Comparison of ENCODE assay signal across 18 cellular contexts in genomic region chr6:4565301-4566250, GRCh38.
"Had no signal": no experiment of that assay in that cellular context is flagged by ENCODE, and none has a peak within 500 bp of the region (broad histone marks: within the 10 kb centered on the region; RNA-seq: fewer than 3 reads in every experiment).

No MANE protein-coding gene starts in this region.

- H3K4me2 ChIP-seq: smooth muscle cell had no signal

- H3K4me3 ChIP-seq: dorsolateral prefrontal cortex, heart right ventricle, lower lobe of right lung, sigmoid colon, smooth muscle cell, thoracic aorta, upper lobe of right lung had no signal

- DNase-seq: activated CD4-positive, alpha-beta memory T cell treated with anti-CD3 and anti-CD28 coated beads, Interleukin-2, amount 10 ng/mL, durations not matched to agents 7 days and 5 days; activated CD4-positive, alpha-beta T cell treated with anti-CD3 and anti-CD28 coated beads, Interleukin-2, amount 10 ng/mL, durations not matched to agents 24 days and 14 days; activated effector memory CD4-positive, alpha-beta T cell treated with Interleukin-2 at 50 U/mL for 16 hours; activated naive CD4-positive, alpha-beta T cell treated with anti-CD3 and anti-CD28 coated beads, Interleukin-2, amount 10 ng/mL, durations not matched to agents 7 days and 5 days; activated T-cell treated with anti-CD3 and anti-CD28 coated beads, Interleukin-2, amount 50 U/mL, for 72 hours; effector memory CD8-positive, alpha-beta T cell; heart right ventricle; kidney; lower lobe of right lung; sigmoid colon; stimulated activated CD4-positive, alpha-beta T cell treated with anti-CD3 and anti-CD28 coated beads, Interleukin-15, amount 100 ng/mL, for 24 hours; stimulated activated naive CD4-positive, alpha-beta T cell; upper lobe of right lung had no signal

- H3K4me1 ChIP-seq: heart right ventricle, lower lobe of right lung, parathyroid adenoma, upper lobe of right lung had no signal

- H3K36me3 ChIP-seq: heart right ventricle, lower lobe of right lung, sigmoid colon, thoracic aorta, upper lobe of right lung had no signal

- H3K27me3 ChIP-seq: dorsolateral prefrontal cortex, heart right ventricle, sigmoid colon, upper lobe of right lung had no signal

- H3K27ac ChIP-seq: heart right ventricle, lower lobe of right lung, parathyroid adenoma, thoracic aorta, upper lobe of right lung had no signal

- H3K9ac ChIP-seq: parathyroid adenoma had no signal

- ATAC-seq: activated T-cell treated with anti-CD3 and anti-CD28 coated beads, Interleukin-2, amount 50 U/mL, for 72 hours; effector memory CD8-positive, alpha-beta T cell; SK-N-SH treated with all-trans-retinoic acid at 6 μM for 48 hours; upper lobe of right lung had no signal

- H2AFZ ChIP-seq: parathyroid adenoma had no signal

- FAIRE-seq: kidney had no signal
